Comparison of ENCODE assay signal across 8 cellular contexts in the genomic region with DNA sequence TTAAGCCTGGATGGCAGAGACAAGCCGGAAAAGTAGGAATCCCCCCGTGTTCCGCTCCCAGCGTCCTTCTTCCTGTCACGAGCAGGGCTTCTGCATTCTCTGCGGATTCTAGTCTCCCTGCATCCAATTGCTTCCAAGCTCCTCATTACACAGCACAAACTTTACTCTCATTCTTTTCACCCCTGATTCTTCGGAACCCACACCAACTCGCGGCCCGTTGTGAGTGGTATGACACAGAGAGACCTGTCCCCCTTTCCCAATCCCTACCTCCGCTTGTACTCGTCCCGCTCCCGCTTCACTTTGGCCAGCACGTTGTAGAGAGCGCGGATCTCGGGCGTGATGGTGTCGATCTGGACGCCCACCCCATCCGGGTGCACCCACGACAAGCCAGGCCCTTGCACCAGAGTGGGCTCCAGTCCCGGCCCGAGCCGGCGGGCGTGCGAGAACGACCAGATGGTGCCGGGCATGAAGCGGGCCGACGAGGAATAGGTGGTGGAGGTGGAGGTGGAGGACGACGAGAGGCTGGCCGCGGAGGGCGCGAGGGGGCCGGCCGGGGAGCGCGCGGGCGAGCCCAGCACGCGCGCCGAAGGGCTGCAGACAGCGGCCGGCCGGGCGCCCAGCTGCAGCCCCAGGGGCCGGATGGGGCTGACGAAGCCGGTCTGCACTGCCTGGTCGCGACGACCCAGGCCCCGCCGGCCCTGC. TPM values are rescaled to one million over a fixed set of nuclear protein-coding genes. Genes with fewer than 3 reads are reported as not detected.
A peak's percentile ranks its signal among the peaks of the same experiment; 100 is the strongest.
DNase-seq lines count a peak whose midpoint lies in the region; TF ChIP-seq lines count a peak whose summit lies in the region.

No MANE protein-coding gene starts in this region.

- CTCF ChIA-PET in HEK293T (lab: Yijun Ruan, JAX) = interaction anchor here (0.9 to 6.9 kb wide), 4 partner anchors 9 to 541 kb away, joined by 3 to 72 read pairs (median 4); no protein-coding TSS in a partner anchor

- H3K4me3 ChIP-seq in fibroblast of the aortic adventitia (ENCODE audit: low read depth, low read length) = peak overlapping the region; percentile 87

- POLR2A ChIA-PET in HEK293T (lab: Yijun Ruan, JAX) = interaction anchor here (1.0 to 9.8 kb wide), 8 partner anchors 13 to 407 kb away, joined by 3 to 77 read pairs (median 8); a partner anchor contains a TSS

- H3K27ac ChIP-seq in VCaP = peak overlapping the region; percentile 47

- DNase-seq in ELR (ENCODE audit: low read depth) (peak; percentile 53), HEK293T (ENCODE audit: extremely low spot score) (peak; percentile 23), fibroblast of the aortic adventitia (ENCODE audit: low read depth) (no peak), retina (peak; percentile 30), DMS53 treated with DMSO at 0.1 percent for 48 hours (lab: John Stamatoyannopoulos, UW; ENCODE audit: unreplicated experiment) (no peak), G401 (ENCODE audit: low spot score) (no peak), NOMO-1 treated with DMSO at 0.1 percent for 48 hours (lab: John Stamatoyannopoulos, UW; ENCODE audit: unreplicated experiment) (no peak)

- in situ Hi-C loops in G401 (cut with HindIII; ENCODE audit: low sequenced_read_pairs) = no loop called here

- TF ChIP-seq CTCF in VCaP (conservative IDR thresholded peaks at IDR 0.05) (no peak), fibroblast of the aortic adventitia (IDR thresholded peaks at IDR 0.05; ENCODE audit: insufficient read depth, low read length) (no peak)

TF ChIP-seq in HEK293T, 16 proteins besides CTCF, POLR2A, EP300 and RAD21:
- TF ChIP-seq TARDBP (IDR thresholded peaks at IDR 0.05) = no peak

RNA-seq across cellular contexts. Expression of a gene that starts 0.7 kb away (rescaled TPM):
- total RNA-seq in fibroblast of the aortic adventitia (ENCODE audit: low replicate concordance) = 12.7 and 17.2 TPM in 2 replicates
- total RNA-seq in G401 (2014; rRNA removed; shearing (Covaris generic)) = 11.7 and 13.2 TPM in 2 replicates

RNA-seq across cellular contexts. Expression of a gene that starts 12.9 kb away (rescaled TPM):
- total RNA-seq in fibroblast of the aortic adventitia (ENCODE audit: low replicate concordance) = 24.0 and 54.6 TPM in 2 replicates
- total RNA-seq in G401 (2014; rRNA removed; shearing (Covaris generic)) = 45.5 and 70.7 TPM in 2 replicates

RNA-seq across cellular contexts. Expression of a gene that starts 20.8 kb away (rescaled TPM):
- 1,521 and 5,776 TPM in 2 replicates for total RNA-seq in fibroblast of the aortic adventitia (ENCODE audit: low replicate concordance)
- total RNA-seq in G401 (2014; rRNA removed; shearing (Covaris generic)) = 3,766 and 4,312 TPM in 2 replicates

RNA-seq across cellular contexts. Expression of a gene that starts 52.0 kb away (rescaled TPM):
- 161 and 462 TPM in 2 replicates for total RNA-seq in fibroblast of the aortic adventitia (ENCODE audit: low replicate concordance)
- total RNA-seq in G401 (2014; rRNA removed; shearing (Covaris generic)) = 374 and 375 TPM in 2 replicates

Comparison
In these comparisons a context has a peak if more than half of its experiments do, and no peak if none do; other contexts are left out.
1. DNase-seq: peak in ELR (single experiment), HEK293T (single experiment) and retina (single experiment); none in fibroblast of the aortic adventitia (single experiment), DMS53 treated with DMSO at 0.1 percent for 48 hours (single experiment), G401 (single experiment) and NOMO-1 treated with DMSO at 0.1 percent for 48 hours (single experiment).